ENCODE assay signal across 15 cellular contexts in genomic region chr1:226350504-226350865, GRCh38. TPM values are rescaled to one million over a fixed set of nuclear protein-coding genes. Genes with fewer than 3 reads are reported as not detected.
DNase-seq lines count a peak whose midpoint lies in the region; ATAC-seq and TF ChIP-seq lines count a peak whose summit lies in the region.
"Had no signal": no experiment of that assay in that cellular context is flagged by ENCODE, and none has a peak within 500 bp of the region (broad histone marks: within the 10 kb centered on the region; RNA-seq: fewer than 3 reads in every experiment).

No MANE protein-coding gene starts in this region.

- peaks cover 11 to 48% (median 33%) of the 10 kb centered on the region in 3 donors for H3K4me1 Mint-ChIP-seq in naive B cell
- H3K4me1 Mint-ChIP-seq in activated T-helper 1 cell treated with anti-CD3 and anti-CD28 coated beads, Interleukin-12 subunit alpha, Interleukin-12 subunit beta, Interleukin-2, Interleukin-4 antibody, amounts not matched to agents 30 ng/mL and 10 ng/mL and 1 ng/mL, durations not matched to agents 14 hours and 24 hours and 36 hours (ENCODE audit: low read depth), result no peaks in the 10 kb centered on the region

- H3K36me3 Mint-ChIP-seq in naive B cell, result peaks cover 0 to 1% of the 10 kb centered on the region in 2 donors
- H3K36me3 Mint-ChIP-seq in activated T-helper 1 cell treated with anti-CD3 and anti-CD28 coated beads, Interleukin-12 subunit alpha, Interleukin-12 subunit beta, Interleukin-2, Interleukin-4 antibody, amounts not matched to agents 30 ng/mL and 10 ng/mL and 1 ng/mL, durations not matched to agents 14 hours and 24 hours and 36 hours (ENCODE audit: low read depth), result no peaks in the 10 kb centered on the region
- H3K36me3 Mint-ChIP-seq: activated naive CD8-positive, alpha-beta T cell treated with anti-CD3 and anti-CD28 coated beads for 36 hours had no signal

- intact Hi-C loops in activated T-helper 1 cell treated with anti-CD3 and anti-CD28 coated beads, Interleukin-12 subunit alpha, Interleukin-12 subunit beta, Interleukin-2, Interleukin-4 antibody, amounts not matched to agents 30 ng/mL and 10 ng/mL and 1 ng/mL, durations not matched to agents 14 hours and 24 hours and 36 hours (cut with micrococcal nuclease), result no loop called here

- peak overlapping the region in 7 of 8 donors; percentile 9 to 87 (median 65) for H3K4me3 Mint-ChIP-seq in naive B cell
- no peak overlapping the region for H3K4me3 Mint-ChIP-seq in activated T-helper 1 cell treated with anti-CD3 and anti-CD28 coated beads, Interleukin-12 subunit alpha, Interleukin-12 subunit beta, Interleukin-2, Interleukin-4 antibody, amounts not matched to agents 30 ng/mL and 10 ng/mL and 1 ng/mL, durations not matched to agents 14 hours and 24 hours and 36 hours
- H3K4me3 Mint-ChIP-seq: activated naive CD8-positive, alpha-beta T cell treated with anti-CD3 and anti-CD28 coated beads for 36 hours had no signal

- peaks cover 0 to 7% (median 0%) of the 10 kb centered on the region in 11 experiments; a peak in 3 of 22 replicates for H3K36me3 ChIP-seq in BLaER1 treated with 17β-estradiol and CSF1 and Interleukin-3, amounts not matched to agents 10 nM and 100 nM
- peaks cover 0 to 3% of the 10 kb centered on the region in 2 experiments; a peak in 2 of 3 replicates for H3K36me3 ChIP-seq in HEK293 (ENCODE audit: control insufficient read depth in 2 of 2, insufficient read depth in 1 of 2, low read length in 2 of 2)
- no peaks in the 10 kb centered on the region for H3K36me3 ChIP-seq in SU-DHL-6 (ENCODE audit: low read length)
- H3K36me3 ChIP-seq: upper lobe of left lung had no signal

- no peaks in the 10 kb centered on the region for H3K9me3 ChIP-seq in BLaER1 treated with 17β-estradiol and CSF1 and Interleukin-3, amounts not matched to agents 10 nM and 100 nM (replicated peaks in 1 of 11)
- H3K9me3 ChIP-seq in HEK293 (ENCODE audit: control insufficient read depth, insufficient read depth, low read depth, low read length) (no peaks in the 10 kb centered on the region), SU-DHL-6 (ENCODE audit: insufficient read depth, low read length) (no peaks in the 10 kb centered on the region)
- H3K9me3 ChIP-seq: upper lobe of left lung had no signal

- peak overlapping the region in 1 of 10 experiments; percentile 27; a peak in 1 of 20 replicates for H3K4me3 ChIP-seq in BLaER1 treated with 17β-estradiol and CSF1 and Interleukin-3, amounts not matched to agents 10 nM and 100 nM
- H3K4me3 ChIP-seq in HEK293 (ENCODE audit: low read depth, low read length), result no peak overlapping the region
- peak overlapping the region; percentile 27 for H3K4me3 ChIP-seq in SU-DHL-6 (ENCODE audit: insufficient read depth, low read length, poor library complexity, severe bottlenecking)
- H3K4me3 ChIP-seq: upper lobe of left lung had no signal

- no peak for DNase-seq in naive B cell
- no peak for DNase-seq in SW480 (ENCODE audit: low spot score)
- no peak for DNase-seq in activated T-helper 1 cell treated with anti-CD3 and anti-CD28 coated beads, Interleukin-12 subunit alpha, Interleukin-12 subunit beta, Interleukin-2, Interleukin-4 antibody, amounts not matched to agents 30 ng/mL and 10 ng/mL and 1 ng/mL, durations not matched to agents 14 hours and 24 hours and 36 hours (ENCODE audit: low spot score)
- no peak for DNase-seq in COLO668 (lab: John Stamatoyannopoulos, UW; ENCODE audit: unreplicated experiment)
- DNase-seq: ACHN; activated CD4-positive, CD25-positive, alpha-beta regulatory T cell treated with anti-CD3 and anti-CD28 coated beads, Interleukin-2, amount 50 U/mL, for 72 hours; activated naive CD8-positive, alpha-beta T cell treated with anti-CD3 and anti-CD28 coated beads for 36 hours; effector memory CD4-positive, alpha-beta T cell; NCI-H510A treated with DMSO at 0.1 percent for 48 hours; stimulated activated CD4-positive, alpha-beta T cell treated with anti-CD3 and anti-CD28 coated beads, Interleukin-2, amount 100 ng/mL, for 48 hours; upper lobe of left lung had no signal

- no peaks in the 10 kb centered on the region for H3K27me3 Mint-ChIP-seq in naive B cell
- no peaks in the 10 kb centered on the region for H3K27me3 Mint-ChIP-seq in activated T-helper 1 cell treated with anti-CD3 and anti-CD28 coated beads, Interleukin-12 subunit alpha, Interleukin-12 subunit beta, Interleukin-2, Interleukin-4 antibody, amounts not matched to agents 30 ng/mL and 10 ng/mL and 1 ng/mL, durations not matched to agents 14 hours and 24 hours and 36 hours (ENCODE audit: insufficient read depth)
- H3K27me3 Mint-ChIP-seq: activated naive CD8-positive, alpha-beta T cell treated with anti-CD3 and anti-CD28 coated beads for 36 hours had no signal

- no peaks in the 10 kb centered on the region for H3K9me2 ChIP-seq in SU-DHL-6 (replicated peaks; ENCODE audit: insufficient read depth, low read length)

- peaks cover 61 to 71% (median 67%) of the 10 kb centered on the region in 10 experiments for H3K4me1 ChIP-seq in BLaER1 treated with 17β-estradiol and CSF1 and Interleukin-3, amounts not matched to agents 10 nM and 100 nM
- no peaks in the 10 kb centered on the region; the same call in 1 of the 2 replicates for H3K4me1 ChIP-seq in HEK293 (ENCODE audit: control insufficient read depth, insufficient read depth, low read length)

- peak overlapping the region; percentile 36 for H2AFZ ChIP-seq in SU-DHL-6 (ENCODE audit: low read depth, low read length, severe bottlenecking)

- peak overlapping the region in 9 of 11 experiments; percentile 3 to 72 (median 51); a peak in 17 of 22 replicates for H3K9ac ChIP-seq in BLaER1 treated with 17β-estradiol and CSF1 and Interleukin-3, amounts not matched to agents 10 nM and 100 nM
- peak overlapping the region; percentile 62 for H3K9ac ChIP-seq in SU-DHL-6 (ENCODE audit: low read length)

- peak overlapping the region; percentile 71 to 92 (median 81) for H3K4me2 ChIP-seq in BLaER1 treated with 17β-estradiol and CSF1 and Interleukin-3, amounts not matched to agents 10 nM and 100 nM
- H3K4me2 ChIP-seq in SU-DHL-6 (ENCODE audit: low read depth, low read length, poor library complexity, severe bottlenecking), result peak overlapping the region; percentile 70

- peaks cover 59% of the 10 kb centered on the region for H3F3A ChIP-seq in SU-DHL-6 (ENCODE audit: insufficient read depth)

- TF ChIP-seq CTCF in HEK293 (tag by site-specific recombination; IDR thresholded peaks at IDR 0.05), result no peak
- TF ChIP-seq CTCF in SU-DHL-6 (IDR thresholded peaks at IDR 0.05; ENCODE audit: insufficient read depth, low read length, poor library complexity, severe bottlenecking), result no peak

- no peaks in the 10 kb centered on the region for H3K79me2 ChIP-seq in SU-DHL-6 (ENCODE audit: insufficient read depth, low read length)

- H4K20me1 ChIP-seq in BLaER1 treated with 17β-estradiol and CSF1 and Interleukin-3, amounts not matched to agents 10 nM and 100 nM, result no peaks in the 10 kb centered on the region; a peak in 2 of 22 replicates
- H4K20me1 ChIP-seq in SU-DHL-6 (ENCODE audit: low read depth, low read length), result no peaks in the 10 kb centered on the region

- POLR2A ChIA-PET in HEK293 (lab: Yijun Ruan, JAX), result no interaction called here

- ATAC-seq in naive B cell (ENCODE audit: low read depth in 2 of 2) (no peak), GM21360 (IDR thresholded peaks at IDR 0.05; ENCODE audit: unreplicated experiment) (no peak)

- CTCF ChIA-PET in HEK293 (lab: Yijun Ruan, JAX), result no interaction called here

- H3K27ac ChIP-seq in BLaER1 treated with 17β-estradiol and CSF1 and Interleukin-3, amounts not matched to agents 10 nM and 100 nM, result peak overlapping the region in 10 of 11 experiments; percentile 16 to 67 (median 40); a peak in 19 of 22 replicates
- H3K27ac ChIP-seq in HEK293 (ENCODE audit: extremely low read depth, low read depth, low read length) (no peak overlapping the region), SU-DHL-6 (ENCODE audit: low read depth, low read length) (peak overlapping the region; percentile 99)
- H3K27ac ChIP-seq: upper lobe of left lung had no signal

- no peaks in the 10 kb centered on the region for H3K27me3 ChIP-seq in BLaER1 treated with 17β-estradiol and CSF1 and Interleukin-3, amounts not matched to agents 10 nM and 100 nM
- H3K27me3 ChIP-seq in SU-DHL-6 (ENCODE audit: low read length), result no peaks in the 10 kb centered on the region
- H3K27me3 ChIP-seq: upper lobe of left lung had no signal

- H3K27ac Mint-ChIP-seq in naive B cell, result peak overlapping the region in 1 of 6 donors; percentile 89
- no peak overlapping the region for H3K27ac Mint-ChIP-seq in activated T-helper 1 cell treated with anti-CD3 and anti-CD28 coated beads, Interleukin-12 subunit alpha, Interleukin-12 subunit beta, Interleukin-2, Interleukin-4 antibody, amounts not matched to agents 30 ng/mL and 10 ng/mL and 1 ng/mL, durations not matched to agents 14 hours and 24 hours and 36 hours
- H3K27ac Mint-ChIP-seq: activated naive CD8-positive, alpha-beta T cell treated with anti-CD3 and anti-CD28 coated beads for 36 hours had no signal

- no peaks in the 10 kb centered on the region for H3K9me3 Mint-ChIP-seq in naive B cell
- H3K9me3 Mint-ChIP-seq in activated T-helper 1 cell treated with anti-CD3 and anti-CD28 coated beads, Interleukin-12 subunit alpha, Interleukin-12 subunit beta, Interleukin-2, Interleukin-4 antibody, amounts not matched to agents 30 ng/mL and 10 ng/mL and 1 ng/mL, durations not matched to agents 14 hours and 24 hours and 36 hours, result no peaks in the 10 kb centered on the region
- H3K9me3 Mint-ChIP-seq: activated naive CD8-positive, alpha-beta T cell treated with anti-CD3 and anti-CD28 coated beads for 36 hours had no signal

TF ChIP-seq in HEK293, 187 proteins besides CTCF, POLR2A, EP300 and RAD21:
- TF ChIP-seq ZNF600 (tag by site-specific recombination; IDR thresholded peaks at IDR 0.05), result peak; percentile 45; the same call in 1 of the 2 replicates
- no peak for TF ChIP-seq ZNF555 (tag by site-specific recombination; conservative IDR thresholded peaks at IDR 0.05)

RNA-seq across cellular contexts. Expression of gene LIN9, which starts 41.5 kb away (rescaled TPM):
- 1 to 10 TPM; 2.7 to 7.0 (median 4.7) TPM for polyA plus RNA-seq in naive B cell (ENCODE audit: low read depth in 6 of 6)
- 11.7 and 12.1 TPM in 2 replicates for total RNA-seq in activated T-helper 1 cell treated with anti-CD3 and anti-CD28 coated beads, Interleukin-12 subunit alpha, Interleukin-12 subunit beta, Interleukin-2, Interleukin-4 antibody, amounts not matched to agents 30 ng/mL and 10 ng/mL and 1 ng/mL, durations not matched to agents 14 hours and 24 hours and 36 hours

RNA-seq across cellular contexts. Expression of gene PARP1, which starts 57.4 kb away (rescaled TPM):
- polyA plus RNA-seq in naive B cell (ENCODE audit: low read depth in 6 of 6), result 100 to 1,000 TPM; 156 to 250 (median 234) TPM
- 209 and 220 TPM in 2 replicates for total RNA-seq in activated T-helper 1 cell treated with anti-CD3 and anti-CD28 coated beads, Interleukin-12 subunit alpha, Interleukin-12 subunit beta, Interleukin-2, Interleukin-4 antibody, amounts not matched to agents 30 ng/mL and 10 ng/mL and 1 ng/mL, durations not matched to agents 14 hours and 24 hours and 36 hours
